ENCODE assay signal across 9 cellular contexts in genomic region chr11:67071420-67072284, GRCh38. TPM values are rescaled to one million over a fixed set of nuclear protein-coding genes. Genes with fewer than 3 reads are reported as not detected.
DNase-seq lines count a peak whose midpoint lies in the region; ATAC-seq and TF ChIP-seq lines count a peak whose summit lies in the region.
"Had no signal": no experiment of that assay in that cellular context is flagged by ENCODE, and none has a peak within 500 bp of the region (broad histone marks: within the 10 kb centered on the region; RNA-seq: fewer than 3 reads in every experiment).

No MANE protein-coding gene starts in this region.

- H3K27ac Mint-ChIP-seq in central memory CD8-positive, alpha-beta T cell (ENCODE audit: low read depth) = no peak overlapping the region

- H3K27me3 Mint-ChIP-seq in central memory CD8-positive, alpha-beta T cell = no peaks in the 10 kb centered on the region

- H3K4me1 ChIP-seq in DND-41 (ENCODE audit: insufficient read depth, low read length) (no peaks in the 10 kb centered on the region), Loucy (ENCODE audit: insufficient read depth, low read length, poor library complexity, severe bottlenecking) (no peaks in the 10 kb centered on the region)

- peaks cover 2% of the 10 kb centered on the region for H3K36me3 Mint-ChIP-seq in central memory CD8-positive, alpha-beta T cell (ENCODE audit: insufficient read depth)

- H3F3A ChIP-seq in Loucy (ENCODE audit: low read depth) = no peaks in the 10 kb centered on the region

- no peaks in the 10 kb centered on the region for H3K9me2 ChIP-seq in Loucy (replicated peaks; ENCODE audit: low read depth, low read length)

- no peaks in the 10 kb centered on the region for H3K79me2 ChIP-seq in DND-41 (ENCODE audit: insufficient read depth, low read length)
- no peaks in the 10 kb centered on the region for H3K79me2 ChIP-seq in Loucy (ENCODE audit: insufficient read depth, low read length)

- H3K4me1 Mint-ChIP-seq in central memory CD8-positive, alpha-beta T cell = no peaks in the 10 kb centered on the region

- TF ChIP-seq CTCF in DND-41 (IDR thresholded peaks at IDR 0.05; ENCODE audit: borderline replicate concordance, extremely low read depth, low read length, poor library complexity, severe bottlenecking) (peak; percentile 76), Loucy (conservative IDR thresholded peaks at IDR 0.05; ENCODE audit: low read length) (peak; percentile 75)

- H3K9me3 ChIP-seq in DND-41 (ENCODE audit: insufficient read depth, low read length, severe bottlenecking) = no peaks in the 10 kb centered on the region
- H3K9me3 ChIP-seq in Loucy (ENCODE audit: insufficient read depth, low read depth, low read length) = no peaks in the 10 kb centered on the region

- no peak overlapping the region for H2AFZ ChIP-seq in DND-41 (ENCODE audit: low read depth, low read length)
- H2AFZ ChIP-seq in Loucy (ENCODE audit: low read length) = no peak overlapping the region

- no peaks in the 10 kb centered on the region for H3K9me3 Mint-ChIP-seq in central memory CD8-positive, alpha-beta T cell

- no peaks in the 10 kb centered on the region for H3K27me3 ChIP-seq in DND-41 (ENCODE audit: insufficient read depth, low read length, poor library complexity)
- H3K27me3 ChIP-seq in Loucy (ENCODE audit: insufficient read depth, low read length, poor library complexity, severe bottlenecking) = no peaks in the 10 kb centered on the region

- H3K9ac ChIP-seq in DND-41 (ENCODE audit: low read depth, low read length) (no peak overlapping the region), Loucy (ENCODE audit: low read depth, low read length, poor library complexity, severe bottlenecking) (no peak overlapping the region)

- DNase-seq in DND-41 (peak; percentile 52), left lobe of liver (ENCODE audit: low spot score) (peak; percentile 80)
- DNase-seq in activated CD4-positive, alpha-beta T cell treated with anti-CD3 and anti-CD28 coated beads for 24 hours (ENCODE audit: low read depth in 2 of 2) = peak; percentile 45 to 71
- peak; percentile 50 to 58 for DNase-seq in central memory CD8-positive, alpha-beta T cell (ENCODE audit: low spot score in 2 of 2)
- peak; percentile 73 for DNase-seq in stimulated activated CD4-positive, alpha-beta T cell treated with anti-CD3 and anti-CD28 coated beads, Interleukin-4, amount 100 ng/mL, for 1 hour

- no peak overlapping the region for H3K27ac ChIP-seq in DND-41 (ENCODE audit: low read length)

- H3K36me3 ChIP-seq in DND-41 (ENCODE audit: insufficient read depth, low read length) = no peaks in the 10 kb centered on the region
- H3K36me3 ChIP-seq in Loucy (ENCODE audit: insufficient read depth, low read length) = no peaks in the 10 kb centered on the region

- no peak overlapping the region for H3K4me2 ChIP-seq in DND-41 (ENCODE audit: insufficient read depth, low read length)
- no peak overlapping the region for H3K4me2 ChIP-seq in Loucy (ENCODE audit: low read depth, low read length, poor library complexity, severe bottlenecking)

- no peak overlapping the region for H3K4me3 ChIP-seq in DND-41 (ENCODE audit: low read depth in 1 of 2, low read length in 2 of 2)
- H3K4me3 ChIP-seq in Loucy (ENCODE audit: low read length, poor library complexity, severe bottlenecking) = no peak overlapping the region

- H4K20me1 ChIP-seq in DND-41 (ENCODE audit: insufficient read depth, low read length) (no peaks in the 10 kb centered on the region; the same call in 1 of the 2 replicates), Loucy (ENCODE audit: insufficient read depth, low read length, poor library complexity, severe bottlenecking) (no peaks in the 10 kb centered on the region)

- peak; percentile 70 for ATAC-seq in DND-41 (ENCODE audit: insufficient read depth, low read depth)
- ATAC-seq in central memory CD8-positive, alpha-beta T cell (replicated peaks; ENCODE audit: extremely low read depth, poor library complexity, severe bottlenecking) = peak; percentile 67
- peak; percentile 92 for ATAC-seq in left lobe of liver
- ATAC-seq in HG02970 (IDR thresholded peaks at IDR 0.05; ENCODE audit: low FRiP score, unreplicated experiment) = no peak
- ATAC-seq in GM21423 (IDR thresholded peaks at IDR 0.05; ENCODE audit: unreplicated experiment) = no peak

- peak overlapping the region; percentile 43 for H3K4me3 Mint-ChIP-seq in central memory CD8-positive, alpha-beta T cell

RNA-seq across cellular contexts. Expression of gene RHOD, which starts 15.0 kb away (rescaled TPM):
- 23.2 TPM for total RNA-seq in left lobe of liver
- total RNA-seq: T-helper 2 cell treated with Interferon-gamma antibody and Interleukin-4, amounts not matched to agents 100 ng/mL and 5 ng/mL, for 36 hours had no signal

RNA-seq across cellular contexts. Expression of gene KDM2A, which starts 47.4 kb away (rescaled TPM):
- 39.0 TPM for total RNA-seq in left lobe of liver

RNA-seq across cellular contexts. Expression of gene SYT12, which starts 48.7 kb away (rescaled TPM):
- total RNA-seq in left lobe of liver = 4.8 TPM
- total RNA-seq: T-helper 2 cell treated with Interferon-gamma antibody and Interleukin-4, amounts not matched to agents 100 ng/mL and 5 ng/mL, for 36 hours had no signal

Comparison
In these comparisons a context has a peak if more than half of its experiments do, and no peak if none do; other contexts are left out.
1. ATAC-seq: peak in DND-41 (single experiment), central memory CD8-positive, alpha-beta T cell (single experiment) and left lobe of liver (single experiment); none in HG02970 (single experiment) and GM21423 (single experiment).
2. Peak in every context shown above with its lines, with median percentiles within 50 percentile points of each other: DNase-seq.